8 cellular contexts compared by ENCODE assay signal in genomic region chr11:106091480-106092123, GRCh38. TPM values are rescaled to one million over a fixed set of nuclear protein-coding genes. Genes with fewer than 3 reads are reported as not detected.
A peak's percentile ranks its signal among the peaks of the same experiment; 100 is the strongest.
DNase-seq lines count a peak whose midpoint lies in the region; ATAC-seq and TF ChIP-seq lines count a peak whose summit lies in the region.

No MANE protein-coding gene starts in this region.

- H3K4me1 Mint-ChIP-seq in CD8-positive, alpha-beta memory T cell = peaks cover 33 to 60% (median 46%) of the 10 kb centered on the region in 3 donors

- H3K27ac ChIP-seq in CD8-positive, alpha-beta memory T cell (ENCODE audit: low read depth, low read length) = no peak overlapping the region
- no peak overlapping the region for H3K27ac ChIP-seq in heart left ventricle

- TF ChIP-seq CTCF in choroid plexus epithelial cell (conservative IDR thresholded peaks at IDR 0.05; ENCODE audit: low read depth, low read length) (no peak), heart left ventricle (IDR thresholded peaks at IDR 0.05) (no peak)

- H3K4me1 ChIP-seq in CD8-positive, alpha-beta memory T cell (ENCODE audit: insufficient read depth, low read length) = peaks cover 19% of the 10 kb centered on the region
- H3K4me1 ChIP-seq in heart left ventricle = peaks cover 0 to 40% (median 26%) of the 10 kb centered on the region in 12 donors

- H3K27me3 Mint-ChIP-seq in CD8-positive, alpha-beta memory T cell = no peaks in the 10 kb centered on the region

- H3K36me3 Mint-ChIP-seq in CD8-positive, alpha-beta memory T cell = peaks cover 4 to 73% (median 32%) of the 10 kb centered on the region in 3 donors

- H3K9me3 Mint-ChIP-seq in CD8-positive, alpha-beta memory T cell = no peaks in the 10 kb centered on the region

- no peaks in the 10 kb centered on the region for H3K27me3 ChIP-seq in CD8-positive, alpha-beta memory T cell (ENCODE audit: insufficient read depth, low read length, poor library complexity, severe bottlenecking)
- H3K27me3 ChIP-seq in heart left ventricle = no peaks in the 10 kb centered on the region

- ATAC-seq in GM19438 (IDR thresholded peaks at IDR 0.05; ENCODE audit: low read depth, unreplicated experiment) (peak; percentile 97), HG03354 (IDR thresholded peaks at IDR 0.05; ENCODE audit: poor library complexity, severe bottlenecking, unreplicated experiment) (peak; percentile 98), heart left ventricle (no peak)

- no peak overlapping the region for H3K4me3 Mint-ChIP-seq in CD8-positive, alpha-beta memory T cell

- TF ChIP-seq POLR2A in heart left ventricle (IDR thresholded peaks at IDR 0.05) = no peak

- H3K9me3 ChIP-seq in CD8-positive, alpha-beta memory T cell (ENCODE audit: low read length) = no peaks in the 10 kb centered on the region
- H3K9me3 ChIP-seq in heart left ventricle = no peaks in the 10 kb centered on the region

- DNase-seq in CD8-positive, alpha-beta memory T cell = no peak
- DNase-seq in choroid plexus epithelial cell (ENCODE audit: low read depth) (peak; percentile 91), NCI-H82 (lab: John Stamatoyannopoulos, UW) (no peak), NCI-H526 (lab: John Stamatoyannopoulos, UW) (no peak), NCI-H2196 treated with DMSO at 0.1 percent for 48 hours (lab: John Stamatoyannopoulos, UW; ENCODE audit: unreplicated experiment) (no peak), heart left ventricle (no peak)

- POLR2A ChIA-PET in CD8-positive, alpha-beta memory T cell (lab: Charles Lee) = no interaction called here

- CTCF ChIA-PET in CD8-positive, alpha-beta memory T cell (lab: Charles Lee) = no interaction called here

- H3K4me3 ChIP-seq in CD8-positive, alpha-beta memory T cell (ENCODE audit: low read length) = no peak overlapping the region
- H3K4me3 ChIP-seq in choroid plexus epithelial cell (ENCODE audit: low read depth, low read length) (no peak overlapping the region), heart left ventricle (no peak overlapping the region)

- H3K36me3 ChIP-seq in CD8-positive, alpha-beta memory T cell (ENCODE audit: insufficient read depth, low read length) = peaks cover 42% of the 10 kb centered on the region
- H3K36me3 ChIP-seq in heart left ventricle = peaks cover 0 to 67% (median 55%) of the 10 kb centered on the region in 9 donors

- 79 to 91% (median 81%) methylated on average over 3 of the region's 3 CpGs for WGBS in heart left ventricle, 4 donors

- H3K27ac Mint-ChIP-seq in CD8-positive, alpha-beta memory T cell = peak overlapping the region in 5 of 8 donors; percentile 4 to 70 (median 24)

- intact Hi-C loops in heart left ventricle (cut with DNase I) = no loop called here

RNA-seq across cellular contexts. Expression of gene AASDHPPT, which starts 14.1 kb away (rescaled TPM):
- 10 to 100 TPM; 51.8 to 56.2 TPM for total RNA-seq in CD8-positive, alpha-beta memory T cell
- 46.3 TPM for polyA plus RNA-seq in CD8-positive, alpha-beta memory T cell
- total RNA-seq in heart left ventricle = 10 to 100 TPM; 30.0 to 42.8 (median 38.4) TPM
- 10 to 100 TPM; 14.6 to 21.8 TPM for polyA plus RNA-seq in heart left ventricle

RNA-seq across cellular contexts. Expression of gene KBTBD3, which starts 14.5 kb away (rescaled TPM):
- 1 to 10 TPM; 4.2 to 5.0 TPM for total RNA-seq in CD8-positive, alpha-beta memory T cell
- polyA plus RNA-seq in CD8-positive, alpha-beta memory T cell = 10.4 TPM
- total RNA-seq in heart left ventricle = 10 to 100 TPM in 4 of 9 donors, 1 to 10 TPM in 5; 2.8 to 17.3 (median 9.4) TPM
- polyA plus RNA-seq in heart left ventricle = 1 to 10 TPM; 3.2 to 4.9 TPM

Comparison
In these comparisons a context has a peak if more than half of its experiments do, and no peak if none do; other contexts are left out.
1. ATAC-seq: peak in GM19438 (single experiment) and HG03354 (single experiment); none in heart left ventricle (0 of 4).